18 cellular contexts compared by ENCODE assay signal in genomic region chr1:183497218-183497617, GRCh38. TPM values are rescaled to one million over a fixed set of nuclear protein-coding genes. Genes with fewer than 3 reads are reported as not detected.
DNase-seq lines count a peak whose midpoint lies in the region; ATAC-seq and TF ChIP-seq lines count a peak whose summit lies in the region.
"Had no signal": no experiment of that assay in that cellular context is flagged by ENCODE, and none has a peak within 500 bp of the region (broad histone marks: within the 10 kb centered on the region; RNA-seq: fewer than 3 reads in every experiment).

No MANE protein-coding gene starts in this region.

- peaks cover 100% of the 10 kb centered on the region for H3K79me2 ChIP-seq in GM23248 (ENCODE audit: insufficient read depth)

- H3K9me3 ChIP-seq in CD8-positive, alpha-beta T cell (ENCODE audit: low read length): no peaks in the 10 kb centered on the region
- no peaks in the 10 kb centered on the region for H3K9me3 ChIP-seq in GM23248 (ENCODE audit: low read depth)
- H3K9me3 ChIP-seq: BLaER1 had no signal

- H3K27me3 Mint-ChIP-seq in activated naive CD4-positive, alpha-beta T cell treated with anti-CD3 and anti-CD28 coated beads, Interleukin-2, amount 10 ng/mL, durations not matched to agents 7 days and 5 days: no peaks in the 10 kb centered on the region
- no peaks in the 10 kb centered on the region for H3K27me3 Mint-ChIP-seq in CD8-positive, alpha-beta T cell (ENCODE audit: low read depth)
- no peaks in the 10 kb centered on the region for H3K27me3 Mint-ChIP-seq in activated T-helper 1 cell treated with anti-CD3 and anti-CD28 coated beads, Interleukin-12 subunit alpha, Interleukin-12 subunit beta, Interleukin-2, Interleukin-4 antibody, amounts not matched to agents 30 ng/mL and 10 ng/mL and 1 ng/mL, durations not matched to agents 14 hours and 24 hours and 36 hours (ENCODE audit: insufficient read depth)
- no peaks in the 10 kb centered on the region for H3K27me3 Mint-ChIP-seq in naive thymus-derived CD8-positive, alpha-beta T cell
- H3K27me3 Mint-ChIP-seq: IgD-negative memory B cell had no signal

- peaks cover 25% of the 10 kb centered on the region for H3K36me3 Mint-ChIP-seq in activated naive CD4-positive, alpha-beta T cell treated with anti-CD3 and anti-CD28 coated beads, Interleukin-2, amount 10 ng/mL, durations not matched to agents 7 days and 5 days
- H3K36me3 Mint-ChIP-seq in CD8-positive, alpha-beta T cell: peaks cover 4% of the 10 kb centered on the region
- peaks cover 24% of the 10 kb centered on the region for H3K36me3 Mint-ChIP-seq in activated T-helper 1 cell treated with anti-CD3 and anti-CD28 coated beads, Interleukin-12 subunit alpha, Interleukin-12 subunit beta, Interleukin-2, Interleukin-4 antibody, amounts not matched to agents 30 ng/mL and 10 ng/mL and 1 ng/mL, durations not matched to agents 14 hours and 24 hours and 36 hours (ENCODE audit: low read depth)
- H3K36me3 Mint-ChIP-seq in naive thymus-derived CD8-positive, alpha-beta T cell: peaks cover 0 to 9% (median 0%) of the 10 kb centered on the region in 3 donors

- 0 out of 2 replicates have a peak, but pooled peaks cover 5% of the 10 kb centered on the region for H4K20me1 ChIP-seq in GM23248 (ENCODE audit: insufficient read depth)

- POLR2A ChIA-PET in CD8-positive, alpha-beta T cell (lab: Charles Lee): no interaction called here
- POLR2A ChIA-PET in naive thymus-derived CD8-positive, alpha-beta T cell (lab: Charles Lee): no interaction called here

- H3K9me3 Mint-ChIP-seq in activated naive CD4-positive, alpha-beta T cell treated with anti-CD3 and anti-CD28 coated beads, Interleukin-2, amount 10 ng/mL, durations not matched to agents 7 days and 5 days: no peaks in the 10 kb centered on the region
- no peaks in the 10 kb centered on the region for H3K9me3 Mint-ChIP-seq in CD8-positive, alpha-beta T cell
- H3K9me3 Mint-ChIP-seq in activated T-helper 1 cell treated with anti-CD3 and anti-CD28 coated beads, Interleukin-12 subunit alpha, Interleukin-12 subunit beta, Interleukin-2, Interleukin-4 antibody, amounts not matched to agents 30 ng/mL and 10 ng/mL and 1 ng/mL, durations not matched to agents 14 hours and 24 hours and 36 hours: peaks cover 4% of the 10 kb centered on the region
- H3K9me3 Mint-ChIP-seq in naive thymus-derived CD8-positive, alpha-beta T cell: no peaks in the 10 kb centered on the region
- H3K9me3 Mint-ChIP-seq: IgD-negative memory B cell had no signal

- H3K27me3 ChIP-seq in CD8-positive, alpha-beta T cell (ENCODE audit: insufficient read depth, low read length): no peaks in the 10 kb centered on the region
- no peaks in the 10 kb centered on the region for H3K27me3 ChIP-seq in GM23248 (replicated peaks; ENCODE audit: insufficient read depth)
- H3K27me3 ChIP-seq: BLaER1 had no signal

- no peak overlapping the region for H3K4me2 ChIP-seq in GM23248 (ENCODE audit: unreplicated experiment)
- H3K4me2 ChIP-seq: BLaER1 had no signal

- 98 to 100% methylated on average over 2 of the region's 2 CpGs for WGBS in GM23248 (ENCODE audit: low coverage in 1 of 2, low lambda C conversion rate in 2 of 2, missing lambda C conversion rate in 2 of 2), 2 experiments

- no peaks in the 10 kb centered on the region for H3K36me3 ChIP-seq in CD8-positive, alpha-beta T cell (ENCODE audit: insufficient read depth, low read length)
- no peaks in the 10 kb centered on the region for H3K36me3 ChIP-seq in GM23248 (ENCODE audit: low read depth)

- no peak overlapping the region for H3K4me3 Mint-ChIP-seq in activated naive CD4-positive, alpha-beta T cell treated with anti-CD3 and anti-CD28 coated beads, Interleukin-2, amount 10 ng/mL, durations not matched to agents 7 days and 5 days
- no peak overlapping the region for H3K4me3 Mint-ChIP-seq in CD8-positive, alpha-beta T cell
- no peak overlapping the region for H3K4me3 Mint-ChIP-seq in activated T-helper 1 cell treated with anti-CD3 and anti-CD28 coated beads, Interleukin-12 subunit alpha, Interleukin-12 subunit beta, Interleukin-2, Interleukin-4 antibody, amounts not matched to agents 30 ng/mL and 10 ng/mL and 1 ng/mL, durations not matched to agents 14 hours and 24 hours and 36 hours
- H3K4me3 Mint-ChIP-seq in naive thymus-derived CD8-positive, alpha-beta T cell: peak overlapping the region in 5 of 10 donors; percentile 8 to 40 (median 27)
- H3K4me3 Mint-ChIP-seq: IgD-negative memory B cell had no signal

- H3K9ac ChIP-seq in GM23248: no peak overlapping the region
- H3K9ac ChIP-seq: BLaER1 had no signal

- H3F3A ChIP-seq in GM23248 (ENCODE audit: insufficient read depth): no peaks in the 10 kb centered on the region

- H3K4me3 ChIP-seq in CD8-positive, alpha-beta T cell (ENCODE audit: low read depth, low read length): no peak overlapping the region
- H3K4me3 ChIP-seq in GM23248: no peak overlapping the region
- H3K4me3 ChIP-seq: BLaER1 had no signal

- intact Hi-C loops in CD8-positive, alpha-beta T cell (cut with DNase I, micrococcal nuclease): no loop called here
- intact Hi-C loops in activated T-helper 1 cell treated with anti-CD3 and anti-CD28 coated beads, Interleukin-12 subunit alpha, Interleukin-12 subunit beta, Interleukin-2, Interleukin-4 antibody, amounts not matched to agents 30 ng/mL and 10 ng/mL and 1 ng/mL, durations not matched to agents 14 hours and 24 hours and 36 hours (cut with micrococcal nuclease): no loop called here

- H3K4me1 ChIP-seq in CD8-positive, alpha-beta T cell (ENCODE audit: insufficient read depth, low read length): peaks cover 15% of the 10 kb centered on the region
- no peaks in the 10 kb centered on the region for H3K4me1 ChIP-seq in GM23248 (ENCODE audit: insufficient read depth)

- no peak overlapping the region for H3K27ac ChIP-seq in CD8-positive, alpha-beta T cell (ENCODE audit: low read depth, low read length)
- H3K27ac ChIP-seq in GM23248: no peak overlapping the region
- H3K27ac ChIP-seq: BLaER1 had no signal

- in situ Hi-C loops in GM23248 (cut with MboI): no loop called here

- H3K4me1 Mint-ChIP-seq in activated naive CD4-positive, alpha-beta T cell treated with anti-CD3 and anti-CD28 coated beads, Interleukin-2, amount 10 ng/mL, durations not matched to agents 7 days and 5 days: peaks cover 58% of the 10 kb centered on the region
- H3K4me1 Mint-ChIP-seq in CD8-positive, alpha-beta T cell (ENCODE audit: low read depth): peaks cover 77% of the 10 kb centered on the region
- peaks cover 61% of the 10 kb centered on the region for H3K4me1 Mint-ChIP-seq in activated T-helper 1 cell treated with anti-CD3 and anti-CD28 coated beads, Interleukin-12 subunit alpha, Interleukin-12 subunit beta, Interleukin-2, Interleukin-4 antibody, amounts not matched to agents 30 ng/mL and 10 ng/mL and 1 ng/mL, durations not matched to agents 14 hours and 24 hours and 36 hours (ENCODE audit: low read depth)
- H3K4me1 Mint-ChIP-seq in naive thymus-derived CD8-positive, alpha-beta T cell: peaks cover 34 to 76% (median 62%) of the 10 kb centered on the region in 4 donors

- no peak for ATAC-seq in CD8-positive, alpha-beta T cell
- ATAC-seq in naive thymus-derived CD8-positive, alpha-beta T cell: no peak
- ATAC-seq: Right ventricle myocardium inferior had no signal

- no peak overlapping the region for H2AFZ ChIP-seq in GM23248

- no peak for DNase-seq in activated naive CD4-positive, alpha-beta T cell treated with anti-CD3 and anti-CD28 coated beads, Interleukin-2, amount 10 ng/mL, durations not matched to agents 7 days and 5 days
- no peak for DNase-seq in activated naive CD4-positive, alpha-beta T cell treated with anti-CD3 and anti-CD28 coated beads, Interleukin-2, amount 50 U/mL, for 16 hours
- DNase-seq in CD8-positive, alpha-beta T cell: no peak
- no peak for DNase-seq in activated T-helper 1 cell treated with anti-CD3 and anti-CD28 coated beads, Interleukin-12 subunit alpha, Interleukin-12 subunit beta, Interleukin-2, Interleukin-4 antibody, amounts not matched to agents 30 ng/mL and 10 ng/mL and 1 ng/mL, durations not matched to agents 14 hours and 24 hours and 36 hours (ENCODE audit: low spot score)
- DNase-seq in naive thymus-derived CD8-positive, alpha-beta T cell: no peak
- DNase-seq in GM23248 (no peak), NCI-H1436 treated with DMSO at 0.1 percent for 48 hours (lab: John Stamatoyannopoulos, UW) (no peak)
- DNase-seq: DMS 273 treated with DMSO at 0.1 percent for 48 hours; DND-41; HCEC 1CT; NCI-H1092 treated with DMSO at 0.1 percent for 48 hours; NCI-H1694; NCI-H2081 treated with DMSO at 0.1 percent for 48 hours; NCI-H748 treated with DMSO at 0.1 percent for 48 hours; NK-92 treated with Interleukin-12 subunit alpha and Interleukin-12 subunit beta, amount 100 ng/mL, for 24 hours had no signal

- H3K9me2 ChIP-seq in GM23248 (ENCODE audit: insufficient read depth): 0 out of 2 replicates have a peak, but pooled peaks cover 4% of the 10 kb centered on the region

- CTCF ChIA-PET in activated naive CD4-positive, alpha-beta T cell treated with anti-CD3 and anti-CD28 coated beads, Interleukin-2, amount 10 ng/mL, durations not matched to agents 7 days and 5 days (lab: Charles Lee): no interaction called here
- CTCF ChIA-PET in CD8-positive, alpha-beta T cell (lab: Charles Lee): no interaction called here

- no peak for TF ChIP-seq CTCF in CD8-positive, alpha-beta T cell (IDR thresholded peaks at IDR 0.05)

- peak overlapping the region; percentile 55 for H3K27ac Mint-ChIP-seq in activated naive CD4-positive, alpha-beta T cell treated with anti-CD3 and anti-CD28 coated beads, Interleukin-2, amount 10 ng/mL, durations not matched to agents 7 days and 5 days
- peak overlapping the region; percentile 63 for H3K27ac Mint-ChIP-seq in CD8-positive, alpha-beta T cell
- peak overlapping the region; percentile 57 for H3K27ac Mint-ChIP-seq in activated T-helper 1 cell treated with anti-CD3 and anti-CD28 coated beads, Interleukin-12 subunit alpha, Interleukin-12 subunit beta, Interleukin-2, Interleukin-4 antibody, amounts not matched to agents 30 ng/mL and 10 ng/mL and 1 ng/mL, durations not matched to agents 14 hours and 24 hours and 36 hours
- H3K27ac Mint-ChIP-seq in naive thymus-derived CD8-positive, alpha-beta T cell: peak overlapping the region in 8 of 10 donors; percentile 2 to 77 (median 53)
- H3K27ac Mint-ChIP-seq: IgD-negative memory B cell had no signal

RNA-seq across cellular contexts. Expression of gene SMG7, which starts 24.9 kb away (rescaled TPM):
- 10 to 100 TPM; 38.9 to 42.8 TPM for total RNA-seq in CD8-positive, alpha-beta T cell
- total RNA-seq in activated T-helper 1 cell treated with anti-CD3 and anti-CD28 coated beads, Interleukin-12 subunit alpha, Interleukin-12 subunit beta, Interleukin-2, Interleukin-4 antibody, amounts not matched to agents 30 ng/mL and 10 ng/mL and 1 ng/mL, durations not matched to agents 14 hours and 24 hours and 36 hours: 86.1 and 86.4 TPM in 2 replicates
- total RNA-seq in naive thymus-derived CD8-positive, alpha-beta T cell: 10 to 100 TPM; 59.5 to 60.0 TPM
- 10 to 100 TPM; 14.8 to 29.2 (median 27.1) TPM for polyA plus RNA-seq in naive thymus-derived CD8-positive, alpha-beta T cell
- 16.2 and 18.7 TPM in 2 replicates for total RNA-seq in GM23248 (2014; rRNA removed; shearing (Covaris generic))
- polyA plus RNA-seq in GM23248 (2016; fragmentation: Nextera tagmentation; extraction: Ambion mirVana): 28.2 and 32.8 TPM in 2 replicates
